Comparison of ENCODE assay signal across 26 cellular contexts in the genomic region with DNA sequence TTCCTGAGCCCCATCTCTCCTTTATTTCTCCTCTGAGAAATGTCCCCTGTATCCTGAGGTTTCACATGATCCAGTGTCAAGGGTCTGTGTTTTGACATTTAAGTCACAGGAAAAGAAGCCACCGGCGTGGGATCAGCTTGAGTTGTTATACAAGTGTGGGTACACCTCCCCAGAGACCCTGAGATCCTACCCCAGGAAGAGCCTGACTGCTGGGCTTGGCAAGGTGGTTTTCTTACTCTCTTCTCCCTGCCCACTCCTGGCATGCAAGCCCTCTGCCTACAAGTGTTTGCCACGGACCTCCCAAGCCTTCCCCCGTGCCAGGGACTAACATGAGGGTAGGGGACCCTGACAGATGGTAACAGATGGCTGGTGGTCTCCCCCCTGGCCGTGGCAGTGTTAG. TPM values are rescaled to one million over a fixed set of nuclear protein-coding genes. Genes with fewer than 3 reads are reported as not detected.
DNase-seq lines count a peak whose midpoint lies in the region; ATAC-seq and TF ChIP-seq lines count a peak whose summit lies in the region.
"Had no signal": no experiment of that assay in that cellular context is flagged by ENCODE, and none has a peak within 500 bp of the region (broad histone marks: within the 10 kb centered on the region; RNA-seq: fewer than 3 reads in every experiment).

No MANE protein-coding gene starts in this region.

- no peak overlapping the region for H3K4me3 Mint-ChIP-seq in effector memory CD8-positive, alpha-beta T cell
- H3K4me3 Mint-ChIP-seq: activated CD4-positive, alpha-beta T cell treated with anti-CD3 and anti-CD28 coated beads, Interleukin-2, amount 10 ng/mL, durations not matched to agents 7 days and 5 days; activated naive CD4-positive, alpha-beta T cell treated with anti-CD3 and anti-CD28 coated beads, Interleukin-2, amount 50 U/mL, for 24 hours; endodermal cell; stimulated activated naive CD8-positive, alpha-beta T cell treated with anti-CD3 and anti-CD28 coated beads, Interleukin-15, Interleukin-2, amounts not matched to agents 100 ng/mL and 50 ng/mL, for 24 hours; T-helper 2 cell treated with Interferon-gamma antibody and Interleukin-4, amounts not matched to agents 5 μg/mL and 100 μg/mL, for 36 hours had no signal

- H3K36me3 ChIP-seq in Karpas-422 (ENCODE audit: insufficient read depth, low read length): no peaks in the 10 kb centered on the region
- H3K36me3 ChIP-seq in osteoblast (ENCODE audit: insufficient read depth, low read length): no peaks in the 10 kb centered on the region
- H3K36me3 ChIP-seq: MG63 had no signal

- H3K4me3 ChIP-seq in Karpas-422 (ENCODE audit: low read length) (no peak overlapping the region), osteoblast (ENCODE audit: insufficient read depth, low read length) (no peak overlapping the region)
- H3K4me3 ChIP-seq: esophagus squamous epithelium, left lung, MG63, SK-N-MC, thoracic aorta had no signal

- H3K9me3 ChIP-seq in Karpas-422 (ENCODE audit: low read length) (no peaks in the 10 kb centered on the region), osteoblast (ENCODE audit: low read depth, low read length) (no peaks in the 10 kb centered on the region)
- H3K9me3 ChIP-seq: esophagus squamous epithelium, left lung, MG63, thoracic aorta had no signal

- no peak overlapping the region for H3K9ac ChIP-seq in Karpas-422 (ENCODE audit: low read length)

- H2AFZ ChIP-seq in Karpas-422 (ENCODE audit: low read length) (no peak overlapping the region), osteoblast (ENCODE audit: low read length) (no peak overlapping the region)

- H3K4me1 ChIP-seq in Karpas-422 (ENCODE audit: low read length) (peaks cover 22% of the 10 kb centered on the region), osteoblast (ENCODE audit: insufficient read depth, low read length) (peaks cover 7% of the 10 kb centered on the region)

- peak; percentile 28 for DNase-seq in DMS 273 (lab: John Stamatoyannopoulos, UW; ENCODE audit: unreplicated experiment)
- DNase-seq in DMS 273 treated with DMSO at 0.1 percent for 48 hours (lab: John Stamatoyannopoulos, UW): no peak
- DNase-seq in Karpas-422: no peak
- no peak for DNase-seq in effector memory CD8-positive, alpha-beta T cell
- peak; percentile 66 for DNase-seq in osteoblast (ENCODE audit: insufficient read length, low spot score, missing footprints)
- no peak for DNase-seq in NCI-H1694 (lab: John Stamatoyannopoulos, UW)
- no peak for DNase-seq in NCI-H1930 (lab: John Stamatoyannopoulos, UW)
- DNase-seq: activated CD4-positive, alpha-beta T cell treated with anti-CD3 and anti-CD28 coated beads, Interleukin-2, amount 10 ng/mL, durations not matched to agents 7 days and 5 days; CD4-positive, CD25-positive, alpha-beta regulatory T cell; cortex of kidney; DMS53; esophagus squamous epithelium; foreskin melanocyte; MG63; NCI-H1417; occipital lobe; WERI-Rb-1 had no signal

- H4K20me1 ChIP-seq in Karpas-422 (ENCODE audit: insufficient read depth, low read depth, low read length) (no peaks in the 10 kb centered on the region), osteoblast (ENCODE audit: insufficient read depth, low read length) (peaks cover under 1% of the 10 kb centered on the region)

- H3K36me3 Mint-ChIP-seq in effector memory CD8-positive, alpha-beta T cell (ENCODE audit: insufficient read depth): peaks cover 23% of the 10 kb centered on the region

- no peaks in the 10 kb centered on the region for H3K27me3 Mint-ChIP-seq in effector memory CD8-positive, alpha-beta T cell
- H3K27me3 Mint-ChIP-seq: activated CD4-positive, alpha-beta T cell treated with anti-CD3 and anti-CD28 coated beads, Interleukin-2, amount 10 ng/mL, durations not matched to agents 7 days and 5 days; activated naive CD4-positive, alpha-beta T cell treated with anti-CD3 and anti-CD28 coated beads, Interleukin-2, amount 50 U/mL, for 24 hours; CD4-positive, CD25-positive, alpha-beta regulatory T cell; stimulated activated naive CD8-positive, alpha-beta T cell treated with anti-CD3 and anti-CD28 coated beads, Interleukin-15, Interleukin-2, amounts not matched to agents 100 ng/mL and 50 ng/mL, for 24 hours had no signal

- ATAC-seq in effector memory CD8-positive, alpha-beta T cell (replicated peaks): no peak
- no peak for ATAC-seq in HG02852 (IDR thresholded peaks at IDR 0.05; ENCODE audit: unreplicated experiment)
- ATAC-seq: left lung had no signal

- no peaks in the 10 kb centered on the region for H3K9me3 Mint-ChIP-seq in effector memory CD8-positive, alpha-beta T cell
- H3K9me3 Mint-ChIP-seq: activated CD4-positive, alpha-beta T cell treated with anti-CD3 and anti-CD28 coated beads, Interleukin-2, amount 10 ng/mL, durations not matched to agents 7 days and 5 days; activated naive CD4-positive, alpha-beta T cell treated with anti-CD3 and anti-CD28 coated beads, Interleukin-2, amount 50 U/mL, for 24 hours; CD4-positive, CD25-positive, alpha-beta regulatory T cell; endodermal cell; stimulated activated naive CD8-positive, alpha-beta T cell treated with anti-CD3 and anti-CD28 coated beads, Interleukin-15, Interleukin-2, amounts not matched to agents 100 ng/mL and 50 ng/mL, for 24 hours; T-helper 2 cell treated with Interferon-gamma antibody and Interleukin-4, amounts not matched to agents 5 μg/mL and 100 μg/mL, for 36 hours had no signal

- H3K4me1 Mint-ChIP-seq in effector memory CD8-positive, alpha-beta T cell (ENCODE audit: low read depth in 2 of 2): peaks cover 9 to 14% of the 10 kb centered on the region in 2 donors

- H3K9me2 ChIP-seq in Karpas-422 (replicated peaks; ENCODE audit: insufficient read depth, low read length): no peaks in the 10 kb centered on the region

- TF ChIP-seq CTCF in osteoblast (IDR thresholded peaks at IDR 0.05; ENCODE audit: extremely low read depth, low read depth, low read length): no peak

- no peak overlapping the region for H3K4me2 ChIP-seq in Karpas-422 (ENCODE audit: low read depth, low read length, poor library complexity, severe bottlenecking)
- H3K4me2 ChIP-seq in osteoblast (ENCODE audit: insufficient read depth, low read length): no peak overlapping the region

- no peaks in the 10 kb centered on the region for H3K79me2 ChIP-seq in Karpas-422 (ENCODE audit: low read length)
- no peaks in the 10 kb centered on the region for H3K79me2 ChIP-seq in osteoblast (ENCODE audit: insufficient read depth, low read length)

- H3K27ac ChIP-seq in Karpas-422 (ENCODE audit: low read length) (0 out of 2 replicates have a peak overlapping the region, but pooled peaks have one; percentile 0), osteoblast (ENCODE audit: low read depth, low read length) (no peak overlapping the region)
- H3K27ac ChIP-seq: 22Rv1, left lung, SK-N-MC, thoracic aorta, WERI-Rb-1 had no signal

- H3K27ac Mint-ChIP-seq in effector memory CD8-positive, alpha-beta T cell: peak overlapping the region; percentile 38 to 41
- H3K27ac Mint-ChIP-seq: activated naive CD4-positive, alpha-beta T cell treated with anti-CD3 and anti-CD28 coated beads, Interleukin-2, amount 50 U/mL, for 24 hours; endodermal cell; stimulated activated naive CD8-positive, alpha-beta T cell treated with anti-CD3 and anti-CD28 coated beads, Interleukin-15, Interleukin-2, amounts not matched to agents 100 ng/mL and 50 ng/mL, for 24 hours; T-helper 2 cell treated with Interferon-gamma antibody and Interleukin-4, amounts not matched to agents 5 μg/mL and 100 μg/mL, for 36 hours had no signal

- H3K27me3 ChIP-seq in Karpas-422 (ENCODE audit: low read length) (no peaks in the 10 kb centered on the region), osteoblast (ENCODE audit: insufficient read depth, low read length) (peaks cover 12% of the 10 kb centered on the region)
- H3K27me3 ChIP-seq: MG63 had no signal

RNA-seq across cellular contexts. Expression of a gene that starts 2.8 kb away (rescaled TPM):
- total RNA-seq in Karpas-422 (2014; rRNA removed; shearing (Covaris generic); ENCODE audit: low replicate concordance): 24.9 and 42.7 TPM in 2 replicates
- total RNA-seq in osteoblast: 2.9 and 6.2 TPM in 2 replicates

RNA-seq across cellular contexts. Expression of a gene that starts 55.0 kb away (rescaled TPM):
- 30.4 and 43.1 TPM in 2 replicates for total RNA-seq in Karpas-422 (2014; rRNA removed; shearing (Covaris generic); ENCODE audit: low replicate concordance)
- 30.8 and 38.0 TPM in 2 replicates for total RNA-seq in osteoblast

Comparison
In these comparisons a context has a peak if more than half of its experiments do, and no peak if none do; other contexts are left out.
1. DNase-seq: peak in DMS 273 (single experiment) and osteoblast (single experiment); none in DMS 273 treated with DMSO at 0.1 percent for 48 hours (single experiment), Karpas-422 (single experiment), effector memory CD8-positive, alpha-beta T cell (0 of 3), NCI-H1694 (single experiment) and NCI-H1930 (0 of 2).